8 cellular contexts compared by ENCODE assay signal in the genomic region with DNA sequence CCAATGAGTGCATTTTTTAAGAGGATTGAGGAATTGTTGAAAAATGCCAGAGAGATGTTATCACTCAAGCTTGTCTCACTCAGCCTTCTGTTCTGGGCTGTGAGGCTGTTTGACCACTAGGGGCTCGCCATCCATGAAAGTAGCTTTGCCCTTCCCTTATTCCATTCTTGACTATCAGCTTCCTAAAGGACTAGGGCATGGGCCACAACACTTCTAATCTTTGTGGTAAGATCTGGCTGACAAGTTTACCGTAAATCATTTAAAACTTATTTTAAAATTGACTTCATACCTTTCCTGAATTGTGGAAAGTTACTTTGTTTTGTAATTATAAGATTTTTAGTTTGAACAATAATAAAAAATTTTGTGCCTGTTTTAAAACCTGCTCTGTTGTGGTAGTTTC. TPM values are rescaled to one million over a fixed set of nuclear protein-coding genes. Genes with fewer than 3 reads are reported as not detected.
A peak's percentile ranks its signal among the peaks of the same experiment; 100 is the strongest.
DNase-seq lines count a peak whose midpoint lies in the region; ATAC-seq, FAIRE-seq and TF ChIP-seq lines count a peak whose summit lies in the region.

No MANE protein-coding gene starts in this region.

- H3K4me1 ChIP-seq in DND-41 (ENCODE audit: insufficient read depth, low read length) (no peaks in the 10 kb centered on the region), prostate gland (replicated peaks) (no peaks in the 10 kb centered on the region)

- no peak overlapping the region for H3K9ac ChIP-seq in DND-41 (ENCODE audit: low read depth, low read length)

- H3K27ac ChIP-seq in DND-41 (ENCODE audit: low read length) (no peak overlapping the region), prostate gland (no peak overlapping the region)

- no peak overlapping the region for H2AFZ ChIP-seq in DND-41 (ENCODE audit: low read depth, low read length)

- WGBS in prostate gland: 74% methylated on average over 2 of the region's 2 CpGs

- intact Hi-C loops in prostate gland (cut with DNase I): no loop called here

- peak; percentile 52 for TF ChIP-seq CTCF in DND-41 (IDR thresholded peaks at IDR 0.05; ENCODE audit: borderline replicate concordance, extremely low read depth, low read length, poor library complexity, severe bottlenecking)
- peak in 3 of 4 experiments; percentile 20 to 53 (median 43) for TF ChIP-seq CTCF in prostate gland (IDR thresholded peaks at IDR 0.05)

- H3K27me3 ChIP-seq in DND-41 (ENCODE audit: insufficient read depth, low read length, poor library complexity) (no peaks in the 10 kb centered on the region), prostate gland (replicated peaks; ENCODE audit: insufficient read depth) (no peaks in the 10 kb centered on the region)

- H3K36me3 ChIP-seq in DND-41 (ENCODE audit: insufficient read depth, low read length): peaks cover 5% of the 10 kb centered on the region
- H3K36me3 ChIP-seq in prostate gland: peaks cover 0 to 4% of the 10 kb centered on the region in 2 donors

- H3K9me3 ChIP-seq in DND-41 (ENCODE audit: insufficient read depth, low read length, severe bottlenecking) (no peaks in the 10 kb centered on the region), prostate gland (no peaks in the 10 kb centered on the region)

- peak; percentile 30 for FAIRE-seq in frontal cortex (lab: Jason Lieb, UNC)

- H4K20me1 ChIP-seq in DND-41 (ENCODE audit: insufficient read depth, low read length): no peaks in the 10 kb centered on the region

- TF ChIP-seq POLR2A in prostate gland (IDR thresholded peaks at IDR 0.05): no peak

- DNase-seq in DND-41 (peak; percentile 4), HK-2 (ENCODE audit: unreplicated experiment) (peak; percentile 14), SW 1271 (lab: John Stamatoyannopoulos, UW) (peak; percentile 16 to 76), frontal cortex (ENCODE audit: low spot score in 2 of 2) (peak; percentile 38 to 39), prostate gland (ENCODE audit: low spot score) (no peak)
- no peak for DNase-seq in activated CD4-positive, CD25-positive, alpha-beta regulatory T cell (lab: John Stamatoyannopoulos, UW)

- H3K79me2 ChIP-seq in DND-41 (ENCODE audit: insufficient read depth, low read length): no peaks in the 10 kb centered on the region

- H3K4me3 ChIP-seq in DND-41 (ENCODE audit: low read depth in 1 of 2, low read length in 2 of 2) (no peak overlapping the region), prostate gland (no peak overlapping the region)

- ATAC-seq in DND-41 (ENCODE audit: insufficient read depth, low read depth) (no peak), GM21381 (IDR thresholded peaks at IDR 0.05; ENCODE audit: unreplicated experiment) (no peak), GM19467 (IDR thresholded peaks at IDR 0.05; ENCODE audit: unreplicated experiment) (no peak)

- H3K4me2 ChIP-seq in DND-41 (ENCODE audit: insufficient read depth, low read length): no peak overlapping the region

RNA-seq across cellular contexts. Expression of gene TJP2, which starts 49.5 kb away (rescaled TPM):
- 5.7 TPM for total RNA-seq in frontal cortex
- total RNA-seq in prostate gland: 100 to 1,000 TPM; 117 to 166 TPM

Comparison
In these comparisons a context has a peak if more than half of its experiments do, and no peak if none do; other contexts are left out.
1. DNase-seq: peak in DND-41 (single experiment), HK-2 (single experiment), SW 1271 (2 of 2) and frontal cortex (2 of 2); none in prostate gland (single experiment) and activated CD4-positive, CD25-positive, alpha-beta regulatory T cell (0 of 4).
2. RNA of gene TJP2, which starts 49.5 kb away (total RNA-seq): 117 to 166 TPM in prostate gland; 5.7 TPM in frontal cortex (single experiment); every median in the first group is over 10 times any median in the second.